8 cellular contexts compared by ENCODE assay signal in the genomic region with DNA sequence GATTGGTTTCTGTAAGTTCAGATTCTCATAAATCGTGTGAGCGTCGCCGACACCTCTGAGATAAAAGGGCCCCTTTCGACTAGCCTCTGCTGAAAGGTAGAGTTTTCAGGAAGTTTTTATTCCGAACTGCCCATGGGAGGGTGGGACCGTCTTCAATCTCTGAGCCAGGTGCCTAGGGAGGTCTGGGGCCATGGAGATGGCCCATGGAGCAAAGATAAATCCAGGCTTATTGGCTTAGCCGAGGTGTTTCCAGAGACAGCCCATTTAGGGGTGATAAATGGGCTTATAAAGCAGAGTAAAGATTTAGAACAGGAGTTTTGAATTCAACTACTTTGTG. TPM values are rescaled to one million over a fixed set of nuclear protein-coding genes. Genes with fewer than 3 reads are reported as not detected.
DNase-seq lines count a peak whose midpoint lies in the region; ATAC-seq and TF ChIP-seq lines count a peak whose summit lies in the region.

No MANE protein-coding gene starts in this region.

- peaks cover 2% of the 10 kb centered on the region for H3K79me1 ChIP-seq in trophoblast cell (ENCODE audit: low read length)

- no peak overlapping the region for H2BK12ac ChIP-seq in trophoblast cell (ENCODE audit: low read length)

- peaks cover 25% of the 10 kb centered on the region for H3K4me1 ChIP-seq in CD4-positive, CD25-positive, alpha-beta regulatory T cell (ENCODE audit: control insufficient read depth, insufficient read depth, low read length, poor library complexity, severe bottlenecking)
- no peaks in the 10 kb centered on the region for H3K4me1 ChIP-seq in trophoblast cell (ENCODE audit: control insufficient read depth in 1 of 2, insufficient read depth in 2 of 2, low read length in 2 of 2)

- H2AK5ac ChIP-seq in trophoblast cell (ENCODE audit: low read length): no peak overlapping the region

- H2BK5ac ChIP-seq in trophoblast cell (ENCODE audit: low read depth, low read length, poor library complexity): peak overlapping the region; percentile 22

- peaks cover 3% of the 10 kb centered on the region for H3K36me3 Mint-ChIP-seq in CD4-positive, CD25-positive, alpha-beta regulatory T cell

- H3K4me1 Mint-ChIP-seq in CD4-positive, CD25-positive, alpha-beta regulatory T cell: peaks cover 26 to 54% (median 39%) of the 10 kb centered on the region in 4 donors

- H2AFZ ChIP-seq in trophoblast cell (ENCODE audit: insufficient read depth, low read length, poor library complexity): peak overlapping the region; percentile 68

- H3K27ac ChIP-seq in CD4-positive, CD25-positive, alpha-beta regulatory T cell (ENCODE audit: insufficient read depth, low read length, poor library complexity, severe bottlenecking): peak overlapping the region; percentile 93
- peak overlapping the region; percentile 52 for H3K27ac ChIP-seq in trophoblast cell (ENCODE audit: low read depth, low read length)

- H3K18ac ChIP-seq in trophoblast cell (ENCODE audit: low read length): no peak overlapping the region

- peak overlapping the region; percentile 64 for H4K8ac ChIP-seq in trophoblast cell (ENCODE audit: low read depth, low read length)

- H4K91ac ChIP-seq in trophoblast cell (ENCODE audit: low read depth, low read length): peak overlapping the region; percentile 21

- DNase-seq in CD4-positive, CD25-positive, alpha-beta regulatory T cell: no peak
- DNase-seq in NCI-H82 treated with DMSO at 0.1 percent for 48 hours (lab: John Stamatoyannopoulos, UW; ENCODE audit: unreplicated experiment) (peak; percentile 80), epithelial cell of esophagus (ENCODE audit: low read depth) (no peak), trophoblast cell (no peak), hepatic stellate cell (ENCODE audit: low spot score) (no peak), amygdala (lab: John Stamatoyannopoulos, UW) (no peak)
- DNase-seq in stimulated activated naive CD4-positive, alpha-beta T cell treated with Interleukin-2 at 50 U/mL for 16 hours (lab: John Stamatoyannopoulos, UW): no peak

- H3K36me3 ChIP-seq in CD4-positive, CD25-positive, alpha-beta regulatory T cell (ENCODE audit: control insufficient read depth, insufficient read depth, low read length): peaks cover 12% of the 10 kb centered on the region
- peaks cover 0 to 3% of the 10 kb centered on the region in 2 experiments for H3K36me3 ChIP-seq in trophoblast cell (ENCODE audit: control insufficient read depth in 1 of 2, insufficient read depth in 2 of 2, low read length in 2 of 2)

- no peaks in the 10 kb centered on the region for H3K9me3 ChIP-seq in CD4-positive, CD25-positive, alpha-beta regulatory T cell (ENCODE audit: control insufficient read depth in 2 of 2, low read length in 2 of 2)
- no peaks in the 10 kb centered on the region for H3K9me3 ChIP-seq in trophoblast cell (ENCODE audit: insufficient read depth, low read depth, low read length)

- no peaks in the 10 kb centered on the region for H3K9me3 Mint-ChIP-seq in CD4-positive, CD25-positive, alpha-beta regulatory T cell

- no peak for ATAC-seq in CD4-positive, CD25-positive, alpha-beta regulatory T cell (ENCODE audit: low read depth in 2 of 2)
- peak; percentile 3 for ATAC-seq in GM21619 (IDR thresholded peaks at IDR 0.05; ENCODE audit: unreplicated experiment)

- H2BK120ac ChIP-seq in trophoblast cell (ENCODE audit: insufficient read depth, low read length, poor library complexity): peak overlapping the region; percentile 37

- H3K27me3 ChIP-seq in CD4-positive, CD25-positive, alpha-beta regulatory T cell (ENCODE audit: control insufficient read depth, insufficient read depth, low read length): no peaks in the 10 kb centered on the region
- H3K27me3 ChIP-seq in trophoblast cell (ENCODE audit: insufficient read depth, low read length): no peaks in the 10 kb centered on the region

- H3K27ac Mint-ChIP-seq in CD4-positive, CD25-positive, alpha-beta regulatory T cell: peak overlapping the region; percentile 85 to 96 (median 95)

- H3K4me2 ChIP-seq in trophoblast cell (ENCODE audit: low read length): peak overlapping the region; percentile 64

- peak overlapping the region; percentile 100 for H3K4me3 ChIP-seq in CD4-positive, CD25-positive, alpha-beta regulatory T cell (ENCODE audit: low read depth, low read length)
- peak overlapping the region; percentile 97 for H3K4me3 ChIP-seq in epithelial cell of esophagus (ENCODE audit: low read length)
- peak overlapping the region; percentile 84 for H3K4me3 ChIP-seq in trophoblast cell (ENCODE audit: low read depth, low read length)

- no peaks in the 10 kb centered on the region for H3K27me3 Mint-ChIP-seq in CD4-positive, CD25-positive, alpha-beta regulatory T cell

- TF ChIP-seq CTCF in epithelial cell of esophagus (IDR thresholded peaks at IDR 0.05; ENCODE audit: insufficient read depth, low read depth, low read length, missing control alignments): no peak

- H3K14ac ChIP-seq in trophoblast cell (ENCODE audit: low read length): no peak overlapping the region

- peaks cover 3% of the 10 kb centered on the region for H3K79me2 ChIP-seq in trophoblast cell (ENCODE audit: control insufficient read depth, insufficient read depth, low read length, poor library complexity)

- peak overlapping the region; percentile 17 for H4K12ac ChIP-seq in trophoblast cell (ENCODE audit: low read depth, low read length)

- H3K4ac ChIP-seq in trophoblast cell (ENCODE audit: low read depth, low read length): peak overlapping the region; percentile 5

- peak overlapping the region; percentile 93 to 100 (median 95) for H3K4me3 Mint-ChIP-seq in CD4-positive, CD25-positive, alpha-beta regulatory T cell

- no peak overlapping the region for H3K23ac ChIP-seq in trophoblast cell (ENCODE audit: low read length)

- H3K9ac ChIP-seq in trophoblast cell (ENCODE audit: low read length): peak overlapping the region; percentile 55

- no CpG with 5 or more reads among the region's 8 CpGs for WGBS in trophoblast cell (ENCODE audit: extremely low coverage, insufficient coverage, insufficient read length)

RNA-seq across cellular contexts. Expression of gene QTRT2, which starts 0.4 kb away (rescaled TPM):
- total RNA-seq in CD4-positive, CD25-positive, alpha-beta regulatory T cell: 40.2 TPM
- polyA plus RNA-seq in CD4-positive, CD25-positive, alpha-beta regulatory T cell: 10 to 100 TPM in 3 of 4 donors, 1 to 10 TPM in 1; 8.3 to 14.1 (median 10.8) TPM
- polyA plus RNA-seq in trophoblast cell (2013): 11.0 and 12.1 TPM in 2 replicates

RNA-seq across cellular contexts. Expression of gene CCDC191, which starts 0.7 kb away (rescaled TPM):
- 6.5 TPM for total RNA-seq in CD4-positive, CD25-positive, alpha-beta regulatory T cell
- polyA plus RNA-seq in CD4-positive, CD25-positive, alpha-beta regulatory T cell: 1 to 10 TPM in 3 of 4 donors, under 1 TPM in 1; 0.87 to 3.3 (median 1.3) TPM
- polyA plus RNA-seq in trophoblast cell (2013): 1.2 and 1.3 TPM in 2 replicates
